Comparison of ENCODE assay signal across 1 cellular context in the genomic region with DNA sequence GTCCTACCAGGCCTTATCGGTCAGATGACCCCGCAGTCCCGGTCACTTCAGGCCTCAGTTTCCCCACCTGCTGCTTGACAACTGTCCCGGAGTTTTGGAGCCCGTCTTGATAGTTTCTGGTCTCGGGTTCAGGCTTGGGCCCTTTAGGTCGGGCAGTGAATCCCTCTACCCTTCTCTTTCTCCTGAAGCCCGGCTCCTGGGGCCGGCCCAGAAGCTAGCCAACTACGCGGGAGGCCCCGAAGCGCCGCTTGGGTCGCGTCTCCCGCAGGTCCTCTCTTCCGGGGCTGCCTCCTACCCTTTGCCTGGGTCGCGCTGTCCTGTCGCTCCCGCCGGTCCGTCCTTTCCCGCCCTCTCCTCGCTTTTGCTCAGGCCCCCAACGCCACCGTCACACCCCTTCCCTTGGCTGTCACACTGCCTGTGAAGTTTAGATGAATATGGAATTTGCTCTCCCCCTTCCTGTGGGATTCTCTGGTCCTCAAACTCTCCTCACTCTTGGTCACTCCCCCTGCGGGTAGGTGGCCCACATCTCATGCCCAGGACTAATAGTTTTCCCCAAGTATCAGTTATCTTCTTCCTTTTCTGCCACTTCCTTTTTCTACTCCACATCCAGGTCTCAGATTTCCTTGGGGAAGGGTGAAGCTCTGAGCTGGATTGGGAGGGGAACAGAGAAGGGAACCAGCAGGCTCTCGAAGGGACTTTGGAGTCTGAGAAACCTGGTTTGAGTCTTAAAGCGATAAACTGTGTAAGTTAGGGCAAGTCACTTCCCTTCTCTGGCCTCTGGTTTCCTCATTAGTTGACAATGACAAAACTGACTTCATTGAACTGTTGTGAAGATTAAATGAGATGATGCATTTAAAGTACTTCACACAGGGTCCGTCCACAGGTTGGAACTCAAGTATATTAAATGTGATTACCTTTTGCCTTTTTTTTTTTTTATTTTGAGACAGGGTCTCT.
TF ChIP-seq lines count a peak whose summit lies in the region.

No MANE protein-coding gene starts in this region.

TF ChIP-seq in K562, 482 proteins besides CTCF, POLR2A, EP300 and RAD21 (continued from another document):
- peak; percentile 92 for TF ChIP-seq CHD1 (IDR thresholded peaks at IDR 0.05; ENCODE audit: low read length)
- TF ChIP-seq, protein P1, sequence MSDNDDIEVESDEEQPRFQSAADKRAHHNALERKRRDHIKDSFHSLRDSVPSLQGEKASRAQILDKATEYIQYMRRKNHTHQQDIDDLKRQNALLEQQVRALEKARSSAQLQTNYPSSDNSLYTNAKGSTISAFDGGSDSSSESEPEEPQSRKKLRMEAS (CRISPR knock-in tag; IDR thresholded peaks at IDR 0.05) = peak; percentile 41; the same call in 1 of the 2 replicates
- 0 out of 2 replicates have a peak, but pooled peaks have one; percentile 29 for TF ChIP-seq ZNF143 (CRISPR knock-in tag; IDR thresholded peaks at IDR 0.05)
- TF ChIP-seq SMARCA5 (IDR thresholded peaks at IDR 0.05) = 0 out of 2 replicates have a peak, but pooled peaks have one; percentile 20
- no peak for TF ChIP-seq SRSF7 (optimal IDR thresholded peaks at IDR 0.05; ENCODE audit: low read depth, low read length)
- TF ChIP-seq ZFP36 (IDR thresholded peaks at IDR 0.05; ENCODE audit: low read depth, low read length, partially characterized antibody) = no peak
- TF ChIP-seq, protein P2, sequence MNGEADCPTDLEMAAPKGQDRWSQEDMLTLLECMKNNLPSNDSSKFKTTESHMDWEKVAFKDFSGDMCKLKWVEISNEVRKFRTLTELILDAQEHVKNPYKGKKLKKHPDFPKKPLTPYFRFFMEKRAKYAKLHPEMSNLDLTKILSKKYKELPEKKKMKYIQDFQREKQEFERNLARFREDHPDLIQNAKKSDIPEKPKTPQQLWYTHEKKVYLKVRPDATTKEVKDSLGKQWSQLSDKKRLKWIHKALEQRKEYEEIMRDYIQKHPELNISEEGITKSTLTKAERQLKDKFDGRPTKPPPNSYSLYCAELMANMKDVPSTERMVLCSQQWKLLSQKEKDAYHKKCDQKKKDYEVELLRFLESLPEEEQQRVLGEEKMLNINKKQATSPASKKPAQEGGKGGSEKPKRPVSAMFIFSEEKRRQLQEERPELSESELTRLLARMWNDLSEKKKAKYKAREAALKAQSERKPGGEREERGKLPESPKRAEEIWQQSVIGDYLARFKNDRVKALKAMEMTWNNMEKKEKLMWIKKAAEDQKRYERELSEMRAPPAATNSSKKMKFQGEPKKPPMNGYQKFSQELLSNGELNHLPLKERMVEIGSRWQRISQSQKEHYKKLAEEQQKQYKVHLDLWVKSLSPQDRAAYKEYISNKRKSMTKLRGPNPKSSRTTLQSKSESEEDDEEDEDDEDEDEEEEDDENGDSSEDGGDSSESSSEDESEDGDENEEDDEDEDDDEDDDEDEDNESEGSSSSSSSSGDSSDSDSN (IDR thresholded peaks at IDR 0.05; ENCODE audit: borderline replicate concordance in 1 of 2, low read depth in 2 of 2, low read length in 2 of 2) = 0 out of 4 replicates have a peak, but pooled peaks of 1 of the 2 experiments have one; percentile 33
- peak; percentile 67; the same call in 1 of the 2 replicates for TF ChIP-seq KAT7 (CRISPR knock-in tag; IDR thresholded peaks at IDR 0.05; ENCODE audit: borderline replicate concordance)
- TF ChIP-seq TEAD1 (CRISPR knock-in tag; IDR thresholded peaks at IDR 0.05) = peak in 1 of 2 experiments; percentile 68; a peak in 2 of 4 replicates
- TF ChIP-seq, protein P3, sequence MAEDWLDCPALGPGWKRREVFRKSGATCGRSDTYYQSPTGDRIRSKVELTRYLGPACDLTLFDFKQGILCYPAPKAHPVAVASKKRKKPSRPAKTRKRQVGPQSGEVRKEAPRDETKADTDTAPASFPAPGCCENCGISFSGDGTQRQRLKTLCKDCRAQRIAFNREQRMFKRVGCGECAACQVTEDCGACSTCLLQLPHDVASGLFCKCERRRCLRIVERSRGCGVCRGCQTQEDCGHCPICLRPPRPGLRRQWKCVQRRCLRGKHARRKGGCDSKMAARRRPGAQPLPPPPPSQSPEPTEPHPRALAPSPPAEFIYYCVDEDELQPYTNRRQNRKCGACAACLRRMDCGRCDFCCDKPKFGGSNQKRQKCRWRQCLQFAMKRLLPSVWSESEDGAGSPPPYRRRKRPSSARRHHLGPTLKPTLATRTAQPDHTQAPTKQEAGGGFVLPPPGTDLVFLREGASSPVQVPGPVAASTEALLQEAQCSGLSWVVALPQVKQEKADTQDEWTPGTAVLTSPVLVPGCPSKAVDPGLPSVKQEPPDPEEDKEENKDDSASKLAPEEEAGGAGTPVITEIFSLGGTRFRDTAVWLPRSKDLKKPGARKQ (CRISPR knock-in tag; IDR thresholded peaks at IDR 0.05) = no peak
- peak; percentile 52 for TF ChIP-seq GABPA (tag; conservative IDR thresholded peaks at IDR 0.05; ENCODE audit: low read depth)
- TF ChIP-seq FOXP1 (CRISPR knock-in tag; IDR thresholded peaks at IDR 0.05) = no peak; the same call in 1 of the 2 replicates
- TF ChIP-seq ZBTB17 (CRISPR knock-in tag; IDR thresholded peaks at IDR 0.05) = no peak
- TF ChIP-seq, protein P4, sequence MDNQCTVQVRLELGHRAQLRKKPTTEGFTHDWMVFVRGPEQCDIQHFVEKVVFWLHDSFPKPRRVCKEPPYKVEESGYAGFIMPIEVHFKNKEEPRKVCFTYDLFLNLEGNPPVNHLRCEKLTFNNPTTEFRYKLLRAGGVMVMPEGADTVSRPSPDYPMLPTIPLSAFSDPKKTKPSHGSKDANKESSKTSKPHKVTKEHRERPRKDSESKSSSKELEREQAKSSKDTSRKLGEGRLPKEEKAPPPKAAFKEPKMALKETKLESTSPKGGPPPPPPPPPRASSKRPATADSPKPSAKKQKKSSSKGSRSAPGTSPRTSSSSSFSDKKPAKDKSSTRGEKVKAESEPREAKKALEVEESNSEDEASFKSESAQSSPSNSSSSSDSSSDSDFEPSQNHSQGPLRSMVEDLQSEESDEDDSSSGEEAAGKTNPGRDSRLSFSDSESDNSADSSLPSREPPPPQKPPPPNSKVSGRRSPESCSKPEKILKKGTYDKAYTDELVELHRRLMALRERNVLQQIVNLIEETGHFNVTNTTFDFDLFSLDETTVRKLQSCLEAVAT (IDR thresholded peaks at IDR 0.05) = 0 out of 4 replicates have a peak, but pooled peaks of 1 of the 2 experiments have one; percentile 12
- no peak for TF ChIP-seq RHOXF2B (CRISPR knock-in tag; conservative IDR thresholded peaks at IDR 0.05)
- TF ChIP-seq, protein P5, sequence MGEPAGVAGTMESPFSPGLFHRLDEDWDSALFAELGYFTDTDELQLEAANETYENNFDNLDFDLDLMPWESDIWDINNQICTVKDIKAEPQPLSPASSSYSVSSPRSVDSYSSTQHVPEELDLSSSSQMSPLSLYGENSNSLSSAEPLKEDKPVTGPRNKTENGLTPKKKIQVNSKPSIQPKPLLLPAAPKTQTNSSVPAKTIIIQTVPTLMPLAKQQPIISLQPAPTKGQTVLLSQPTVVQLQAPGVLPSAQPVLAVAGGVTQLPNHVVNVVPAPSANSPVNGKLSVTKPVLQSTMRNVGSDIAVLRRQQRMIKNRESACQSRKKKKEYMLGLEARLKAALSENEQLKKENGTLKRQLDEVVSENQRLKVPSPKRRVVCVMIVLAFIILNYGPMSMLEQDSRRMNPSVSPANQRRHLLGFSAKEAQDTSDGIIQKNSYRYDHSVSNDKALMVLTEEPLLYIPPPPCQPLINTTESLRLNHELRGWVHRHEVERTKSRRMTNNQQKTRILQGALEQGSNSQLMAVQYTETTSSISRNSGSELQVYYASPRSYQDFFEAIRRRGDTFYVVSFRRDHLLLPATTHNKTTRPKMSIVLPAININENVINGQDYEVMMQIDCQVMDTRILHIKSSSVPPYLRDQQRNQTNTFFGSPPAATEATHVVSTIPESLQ (CRISPR knock-in tag; IDR thresholded peaks at IDR 0.05) = 0 out of 2 replicates have a peak, but pooled peaks have one; percentile 5
